ENCODE assay signal across 8 cellular contexts in the genomic region with DNA sequence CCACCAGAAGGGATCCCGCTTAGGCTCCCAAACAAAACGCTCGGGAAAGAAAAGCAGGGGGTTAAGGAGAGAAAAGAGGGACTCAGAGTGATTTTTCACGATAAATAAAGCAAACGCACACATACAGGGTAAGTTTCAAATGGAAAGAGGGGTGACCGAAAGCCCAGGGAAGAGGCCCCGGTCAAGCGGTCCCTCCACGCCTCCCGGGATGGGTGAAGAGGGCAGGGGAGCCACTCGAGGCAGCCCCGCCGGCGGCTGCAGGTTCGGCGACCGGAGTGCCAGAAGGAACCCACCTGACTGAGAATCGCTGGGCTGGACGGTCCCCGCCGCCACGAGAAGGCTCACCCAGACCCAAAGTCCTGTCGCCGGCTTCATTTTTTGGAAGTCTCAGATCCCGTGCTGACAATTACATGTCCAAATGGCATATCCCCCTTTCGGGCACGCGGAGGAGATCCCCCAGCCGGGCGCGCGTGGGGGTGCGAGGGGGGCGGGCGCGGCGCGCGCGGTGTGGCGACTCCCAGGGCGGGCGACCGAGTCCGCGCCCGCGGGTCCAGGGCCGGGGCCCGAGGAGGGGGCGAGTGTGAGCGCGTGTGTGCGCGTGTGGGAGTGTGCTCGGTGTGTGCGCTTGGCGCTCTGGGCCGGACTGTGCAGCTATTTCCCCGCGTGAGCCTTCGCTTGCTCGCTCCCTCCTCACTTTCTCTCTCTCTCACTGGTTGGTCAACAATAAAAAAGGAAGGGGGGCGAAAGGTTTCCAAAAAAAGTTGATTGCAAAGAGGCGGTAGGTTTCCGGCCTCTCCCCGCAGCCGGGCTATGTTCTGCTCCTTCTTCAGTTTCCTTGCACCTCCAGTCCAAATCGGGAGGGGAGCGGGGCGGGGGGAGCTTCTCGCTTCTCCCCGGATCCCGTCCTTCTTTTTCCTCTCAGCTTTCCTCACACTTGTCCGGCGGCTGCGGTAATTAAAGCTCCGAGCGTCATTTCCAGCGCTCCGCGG. TPM values are rescaled to one million over a fixed set of nuclear protein-coding genes. Genes with fewer than 3 reads are reported as not detected.
A peak's percentile ranks its signal among the peaks of the same experiment; 100 is the strongest.
DNase-seq lines count a peak whose midpoint lies in the region; ATAC-seq and TF ChIP-seq lines count a peak whose summit lies in the region.

Gene ERBB4, minus strand, starts transcription at position 647 of the 989 bp plus-strand sequence. Its CDS starts 272 bp downstream, at position 375.

- H3K27ac ChIP-seq in MM.1S (ENCODE audit: low read length) = no peak within 1 kb of the TSS
- no peak within 1 kb of the TSS for H3K27ac ChIP-seq in duodenal mucosa (ENCODE audit: low read depth, low read length)
- no peak within 1 kb of the TSS for H3K27ac ChIP-seq in mesenchymal stem cell (ENCODE audit: low read length, poor library complexity, severe bottlenecking)
- H3K27ac ChIP-seq in tibial artery = peak within 1 kb of the TSS; percentile 77 to 78

- no peaks in the 10 kb centered on the region for H3K79me2 ChIP-seq in MM.1S (ENCODE audit: low read length)

- H3K9me3 ChIP-seq in ES-I3 (ENCODE audit: control insufficient read depth, insufficient read depth, low read length) (no peaks in the 10 kb centered on the region), MM.1S (replicated peaks; ENCODE audit: insufficient read depth, low read length) (no peaks in the 10 kb centered on the region), duodenal mucosa (ENCODE audit: control insufficient read depth in 1 of 2, low read length in 2 of 2) (no peaks in the 10 kb centered on the region), mesenchymal stem cell (ENCODE audit: control insufficient read depth, low read length) (no peaks in the 10 kb centered on the region), tibial artery (no peaks in the 10 kb centered on the region)

- DNase-seq in MM.1S = no peak
- DNase-seq in mesenchymal stem cell = peak; percentile 33
- peak; percentile 37 to 80 for DNase-seq in tibial artery

- no peak within 1 kb of the TSS for H2BK5ac ChIP-seq in mesenchymal stem cell (ENCODE audit: low read depth, low read length, poor library complexity, severe bottlenecking)

- H3K27me3 ChIP-seq in MM.1S (replicated peaks; ENCODE audit: insufficient read depth, low read length) (no peaks in the 10 kb centered on the region), duodenal mucosa (ENCODE audit: control insufficient read depth in 1 of 2, insufficient read depth in 2 of 2, low read length in 2 of 2) (peaks cover 22 to 43% of the 10 kb centered on the region in 2 donors), mesenchymal stem cell (ENCODE audit: control insufficient read depth in 1 of 2, insufficient read depth in 1 of 2, low read length in 2 of 2) (peaks cover 15 to 37% of the 10 kb centered on the region in 2 experiments), tibial artery (no peaks in the 10 kb centered on the region)

- no peak within 1 kb of the TSS for H2AK5ac ChIP-seq in mesenchymal stem cell (ENCODE audit: low read length, severe bottlenecking)

- no peaks in the 10 kb centered on the region for H3F3A ChIP-seq in MM.1S (ENCODE audit: insufficient read depth, low read length)

- H3K9me2 ChIP-seq in MM.1S (replicated peaks; ENCODE audit: insufficient read depth, low read length) = no peaks in the 10 kb centered on the region

- ATAC-seq in HG03457 (IDR thresholded peaks at IDR 0.05; ENCODE audit: unreplicated experiment) (no peak), HG03139 (IDR thresholded peaks at IDR 0.05; ENCODE audit: unreplicated experiment) (no peak), HG03135 (IDR thresholded peaks at IDR 0.05; ENCODE audit: unreplicated experiment) (no peak)

- H3K4me1 ChIP-seq in ES-I3 (ENCODE audit: insufficient read depth, low read length) = 0 out of 2 replicates have a peak, but pooled peaks cover 4% of the 10 kb centered on the region
- no peaks in the 10 kb centered on the region for H3K4me1 ChIP-seq in MM.1S (ENCODE audit: low read length)
- peaks cover 6 to 9% of the 10 kb centered on the region in 2 donors for H3K4me1 ChIP-seq in duodenal mucosa (ENCODE audit: control insufficient read depth in 1 of 2, insufficient read depth in 2 of 2, low read length in 2 of 2)
- H3K4me1 ChIP-seq in mesenchymal stem cell (ENCODE audit: control insufficient read depth, insufficient read depth, low read depth, low read length) = peaks cover 32% of the 10 kb centered on the region
- H3K4me1 ChIP-seq in tibial artery = peaks cover 0 to 27% (median 4%) of the 10 kb centered on the region in 4 donors

- H3K4me3 ChIP-seq in MM.1S (ENCODE audit: low read length) = peak within 1 kb of the TSS; percentile 56
- peak within 1 kb of the TSS; percentile 59 to 60 for H3K4me3 ChIP-seq in duodenal mucosa (ENCODE audit: low read depth in 1 of 2, low read length in 2 of 2)
- H3K4me3 ChIP-seq in mesenchymal stem cell (ENCODE audit: insufficient read depth in 1 of 2, low read depth in 1 of 2, low read length in 2 of 2) = peak within 1 kb of the TSS; percentile 65 to 85
- H3K4me3 ChIP-seq in tibial artery = peak within 1 kb of the TSS; percentile 77 to 83

- no peaks in the 10 kb centered on the region for H4K20me1 ChIP-seq in MM.1S (ENCODE audit: insufficient read depth, low read length)

- H3K36me3 ChIP-seq in ES-I3 (ENCODE audit: insufficient read depth, low read length) = no peaks in the 10 kb centered on the region
- no peaks in the 10 kb centered on the region for H3K36me3 ChIP-seq in MM.1S (replicated peaks; ENCODE audit: insufficient read depth, low read length)
- H3K36me3 ChIP-seq in duodenal mucosa (ENCODE audit: control insufficient read depth in 1 of 2, insufficient read depth in 2 of 2, low read length in 2 of 2) = no peaks in the 10 kb centered on the region
- H3K36me3 ChIP-seq in mesenchymal stem cell (ENCODE audit: control insufficient read depth in 1 of 2, insufficient read depth in 2 of 2, low read depth in 1 of 2, low read length in 2 of 2) = peaks cover 0 to 2% of the 10 kb centered on the region in 2 experiments
- H3K36me3 ChIP-seq in tibial artery = no peaks in the 10 kb centered on the region

- no peak within 1 kb of the TSS for H4K91ac ChIP-seq in mesenchymal stem cell (ENCODE audit: low read length)

- peak within 1 kb of the TSS; percentile 69; the same call in 1 of the 2 replicates for H3K9ac ChIP-seq in ES-I3 (ENCODE audit: low read depth, low read length)
- no peak within 1 kb of the TSS for H3K9ac ChIP-seq in MM.1S (ENCODE audit: low read length)
- H3K9ac ChIP-seq in duodenal mucosa (ENCODE audit: low read depth in 1 of 2, low read length in 2 of 2) = no peak within 1 kb of the TSS
- H3K9ac ChIP-seq in mesenchymal stem cell (ENCODE audit: low read length) = peak within 1 kb of the TSS; percentile 43

- H3K18ac ChIP-seq in mesenchymal stem cell (ENCODE audit: low read depth in 1 of 2, low read length in 2 of 2) = peak within 1 kb of the TSS in 1 of 2 experiments; percentile 38

- 2% methylated on average over 44 of the region's 82 CpGs for WGBS in mesenchymal stem cell

- no peak within 1 kb of the TSS for H3K4ac ChIP-seq in mesenchymal stem cell (ENCODE audit: low read depth in 1 of 2, low read length in 2 of 2)

- peak within 1 kb of the TSS; percentile 89 for H3K4me2 ChIP-seq in MM.1S (ENCODE audit: low read depth, low read length)
- H3K4me2 ChIP-seq in mesenchymal stem cell (ENCODE audit: low read length, poor library complexity, severe bottlenecking) = peak within 1 kb of the TSS; percentile 100

- intact Hi-C loops in tibial artery (cut with DNase I; ENCODE audit: low total_unique reads) = no loop called here

- no peak within 1 kb of the TSS for H3K23ac ChIP-seq in mesenchymal stem cell (ENCODE audit: low read length in 2 of 2)

- H2BK12ac ChIP-seq in mesenchymal stem cell (ENCODE audit: low read length in 2 of 2) = no peak within 1 kb of the TSS

- H2AFZ ChIP-seq in MM.1S (ENCODE audit: low read length) (peak within 1 kb of the TSS; percentile 76), mesenchymal stem cell (ENCODE audit: low read depth, low read length) (peak within 1 kb of the TSS; percentile 51)

- no peak within 1 kb of the TSS for H4K8ac ChIP-seq in mesenchymal stem cell (ENCODE audit: low read length)

- H3K14ac ChIP-seq in mesenchymal stem cell (ENCODE audit: low read length in 2 of 2) = no peak within 1 kb of the TSS

- H3K79me1 ChIP-seq in mesenchymal stem cell (replicated peaks; ENCODE audit: low read length, poor library complexity, severe bottlenecking) = no peaks in the 10 kb centered on the region

- no peak for TF ChIP-seq CTCF in MM.1S (IDR thresholded peaks at IDR 0.05; ENCODE audit: low read length)
- peak in 1 of 2 experiments; percentile 1 for TF ChIP-seq CTCF in tibial artery (IDR thresholded peaks at IDR 0.05)

- no peak within 1 kb of the TSS for H2BK120ac ChIP-seq in mesenchymal stem cell (ENCODE audit: low read depth, low read length)

- H2BK15ac ChIP-seq in mesenchymal stem cell (ENCODE audit: low read depth, poor library complexity, severe bottlenecking) = no peak within 1 kb of the TSS

RNA-seq across cellular contexts. Expression of gene ERBB4, which starts in this region (rescaled TPM):
- 0.03 TPM for polyA plus RNA-seq in mesenchymal stem cell (2013, experiment 1 of 2)
- 0.01 TPM for polyA plus RNA-seq in mesenchymal stem cell (2013, experiment 2 of 2)

Comparison
In these comparisons a context has a peak if more than half of its experiments do, and no peak if none do; other contexts are left out.
1. H3K9ac ChIP-seq: peak in ES-I3 (single experiment) and mesenchymal stem cell (single experiment); none in MM.1S (single experiment) and duodenal mucosa (0 of 2).
2. H3K27ac ChIP-seq: peak in tibial artery (2 of 2); none in MM.1S (single experiment), duodenal mucosa (single experiment) and mesenchymal stem cell (single experiment).
3. Peak in every context shown above with its lines, with median percentiles within 50 percentile points of each other: H3K4me3 ChIP-seq.